8 cellular contexts compared by ENCODE assay signal in the genomic region with DNA sequence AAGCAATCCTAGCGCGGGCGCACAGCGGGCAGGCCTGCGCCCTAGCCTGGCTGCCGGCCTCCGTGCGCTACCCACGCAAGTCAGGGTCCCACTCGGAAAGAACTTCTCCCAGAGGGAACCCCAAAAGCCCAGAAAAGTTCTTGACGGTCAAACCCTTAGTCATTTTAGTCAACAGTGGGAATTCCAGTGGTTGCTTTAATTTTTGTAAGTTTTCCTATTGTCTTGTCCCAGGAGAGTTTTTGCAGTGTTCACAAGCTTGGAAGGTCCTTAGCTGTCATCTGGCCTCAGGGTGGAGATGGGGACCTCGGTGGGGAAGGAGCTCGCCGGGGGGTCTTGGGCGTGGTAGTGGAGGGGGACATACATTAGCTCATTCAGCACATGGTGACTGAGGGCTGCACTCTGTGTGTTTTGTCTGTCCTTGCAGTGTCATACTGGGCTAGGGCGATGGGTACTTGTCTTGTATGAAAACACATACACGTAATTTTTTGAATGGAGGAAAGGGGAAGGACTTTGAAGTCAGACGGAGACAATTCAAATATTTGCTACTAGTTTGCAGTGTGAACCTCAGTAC. TPM values are rescaled to one million over a fixed set of nuclear protein-coding genes. Genes with fewer than 3 reads are reported as not detected.
DNase-seq lines count a peak whose midpoint lies in the region; ATAC-seq and TF ChIP-seq lines count a peak whose summit lies in the region.

No MANE protein-coding gene starts in this region.

- H3K27ac Mint-ChIP-seq in nephron progenitor cell = peak overlapping the region; percentile 41

- no peaks in the 10 kb centered on the region for H3K9me3 Mint-ChIP-seq in nephron progenitor cell

- no peaks in the 10 kb centered on the region for H3K9me3 ChIP-seq in Peyer's patch

- H3K36me3 Mint-ChIP-seq in nephron progenitor cell (ENCODE audit: low read depth) = no peaks in the 10 kb centered on the region

- DNase-seq in EH (ENCODE audit: low read depth) (peak; percentile 18), Peyer's patch (no peak), epithelial cell of prostate (ENCODE audit: low read depth, low spot score) (no peak), nephron progenitor cell (no peak), NCI-H1048 (lab: John Stamatoyannopoulos, UW) (no peak), GOT3 (lab: John Stamatoyannopoulos, UW) (no peak)

- H3K4me3 ChIP-seq in Peyer's patch = peak overlapping the region; percentile 76 to 86 (median 80)

- H3K36me3 ChIP-seq in Peyer's patch = no peaks in the 10 kb centered on the region

- H3K27me3 ChIP-seq in Peyer's patch = no peaks in the 10 kb centered on the region

- H3K27ac ChIP-seq in Peyer's patch = peak overlapping the region; percentile 61 to 75 (median 70)
- peak overlapping the region; percentile 46 for H3K27ac ChIP-seq in epithelial cell of prostate

- TF ChIP-seq CTCF in Peyer's patch (IDR thresholded peaks at IDR 0.05) = no peak
- no peak for TF ChIP-seq CTCF in nephron progenitor cell (IDR thresholded peaks at IDR 0.05)

- peak overlapping the region; percentile 91 for H3K4me3 Mint-ChIP-seq in nephron progenitor cell

- peaks cover 12% of the 10 kb centered on the region for H3K27me3 Mint-ChIP-seq in nephron progenitor cell (ENCODE audit: low read depth, poor library complexity)

- H3K4me1 ChIP-seq in Peyer's patch = no peaks in the 10 kb centered on the region

- peak; percentile 20 for ATAC-seq in GM21825 (IDR thresholded peaks at IDR 0.05; ENCODE audit: unreplicated experiment)
- no peak for ATAC-seq in HG03139 (IDR thresholded peaks at IDR 0.05; ENCODE audit: unreplicated experiment)

- peaks cover 6% of the 10 kb centered on the region for H3K4me1 Mint-ChIP-seq in nephron progenitor cell

- TF ChIP-seq POLR2A in Peyer's patch (IDR thresholded peaks at IDR 0.05) = no peak

RNA-seq across cellular contexts. Expression of a gene that starts 0.7 kb away (rescaled TPM):
- 10 to 100 TPM in 1 of 4 donors, 1 to 10 TPM in 3; 3.9 to 19.8 (median 6.8) TPM for total RNA-seq in Peyer's patch

RNA-seq across cellular contexts. Expression of a gene that starts 20.0 kb away (rescaled TPM):
- total RNA-seq in Peyer's patch = 10 to 100 TPM in 1 of 4 donors, 1 to 10 TPM in 3; 3.1 to 24.8 (median 4.8) TPM
